ENCODE assay signal across 2 cellular contexts in the genomic region with DNA sequence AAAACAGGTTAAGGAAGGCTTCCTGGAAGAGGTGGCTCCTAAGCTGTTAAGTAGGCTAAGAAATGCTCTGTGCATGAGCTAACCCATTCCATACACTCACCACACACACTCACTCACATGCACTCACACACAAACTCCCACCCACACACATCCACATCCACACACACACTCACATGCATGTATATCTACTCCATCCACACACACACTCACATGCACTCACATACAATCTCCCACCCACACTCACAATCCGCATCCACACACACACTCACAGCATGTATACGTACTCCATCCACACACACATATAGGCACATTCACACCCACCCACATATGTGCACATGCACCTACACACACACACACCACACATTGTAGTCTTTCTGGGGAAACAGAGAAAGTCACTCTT.
TF ChIP-seq lines count a peak whose summit lies in the region.

No MANE protein-coding gene starts in this region.

TF ChIP-seq in IMR-90, 13 proteins besides CTCF, POLR2A, EP300 and RAD21:
- TF ChIP-seq, protein P1, sequence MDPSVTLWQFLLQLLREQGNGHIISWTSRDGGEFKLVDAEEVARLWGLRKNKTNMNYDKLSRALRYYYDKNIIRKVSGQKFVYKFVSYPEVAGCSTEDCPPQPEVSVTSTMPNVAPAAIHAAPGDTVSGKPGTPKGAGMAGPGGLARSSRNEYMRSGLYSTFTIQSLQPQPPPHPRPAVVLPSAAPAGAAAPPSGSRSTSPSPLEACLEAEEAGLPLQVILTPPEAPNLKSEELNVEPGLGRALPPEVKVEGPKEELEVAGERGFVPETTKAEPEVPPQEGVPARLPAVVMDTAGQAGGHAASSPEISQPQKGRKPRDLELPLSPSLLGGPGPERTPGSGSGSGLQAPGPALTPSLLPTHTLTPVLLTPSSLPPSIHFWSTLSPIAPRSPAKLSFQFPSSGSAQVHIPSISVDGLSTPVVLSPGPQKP (IDR thresholded peaks at IDR 0.05; ENCODE audit: borderline replicate concordance, low read depth, low read length) = no peak
- no peak for TF ChIP-seq MAFK (IDR thresholded peaks at IDR 0.05; ENCODE audit: low read depth, low read length)
- TF ChIP-seq SMC3 (IDR thresholded peaks at IDR 0.05; ENCODE audit: low read depth, low read length) = no peak
- TF ChIP-seq BHLHE40 (IDR thresholded peaks at IDR 0.05; ENCODE audit: low read depth, low read length) = no peak
- no peak for TF ChIP-seq RFX5 (IDR thresholded peaks at IDR 0.05; ENCODE audit: low read depth, low read length)
- TF ChIP-seq CHD1 (IDR thresholded peaks at IDR 0.05; ENCODE audit: low read depth, low read length) = no peak
- TF ChIP-seq FOS (IDR thresholded peaks at IDR 0.05; ENCODE audit: low read depth, low read length) = no peak
- no peak for TF ChIP-seq RCOR1 (IDR thresholded peaks at IDR 0.05; ENCODE audit: insufficient replicate concordance, low read length)
- TF ChIP-seq MXI1 (IDR thresholded peaks at IDR 0.05; ENCODE audit: borderline replicate concordance, low read depth, low read length) = no peak
- TF ChIP-seq, protein P2, sequence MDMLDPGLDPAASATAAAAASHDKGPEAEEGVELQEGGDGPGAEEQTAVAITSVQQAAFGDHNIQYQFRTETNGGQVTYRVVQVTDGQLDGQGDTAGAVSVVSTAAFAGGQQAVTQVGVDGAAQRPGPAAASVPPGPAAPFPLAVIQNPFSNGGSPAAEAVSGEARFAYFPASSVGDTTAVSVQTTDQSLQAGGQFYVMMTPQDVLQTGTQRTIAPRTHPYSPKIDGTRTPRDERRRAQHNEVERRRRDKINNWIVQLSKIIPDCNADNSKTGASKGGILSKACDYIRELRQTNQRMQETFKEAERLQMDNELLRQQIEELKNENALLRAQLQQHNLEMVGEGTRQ (IDR thresholded peaks at IDR 0.05; ENCODE audit: low read depth, low read length) = no peak
TF ChIP-seq in IMR-90: peak in this region for 0.

TF ChIP-seq in H1, 55 proteins besides CTCF, POLR2A, EP300 and RAD21:
- no peak for TF ChIP-seq SP2 (IDR thresholded peaks at IDR 0.05; ENCODE audit: low read length)
- TF ChIP-seq, protein P3, sequence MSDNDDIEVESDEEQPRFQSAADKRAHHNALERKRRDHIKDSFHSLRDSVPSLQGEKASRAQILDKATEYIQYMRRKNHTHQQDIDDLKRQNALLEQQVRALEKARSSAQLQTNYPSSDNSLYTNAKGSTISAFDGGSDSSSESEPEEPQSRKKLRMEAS (IDR thresholded peaks at IDR 0.05) = no peak
- TF ChIP-seq, protein P4, sequence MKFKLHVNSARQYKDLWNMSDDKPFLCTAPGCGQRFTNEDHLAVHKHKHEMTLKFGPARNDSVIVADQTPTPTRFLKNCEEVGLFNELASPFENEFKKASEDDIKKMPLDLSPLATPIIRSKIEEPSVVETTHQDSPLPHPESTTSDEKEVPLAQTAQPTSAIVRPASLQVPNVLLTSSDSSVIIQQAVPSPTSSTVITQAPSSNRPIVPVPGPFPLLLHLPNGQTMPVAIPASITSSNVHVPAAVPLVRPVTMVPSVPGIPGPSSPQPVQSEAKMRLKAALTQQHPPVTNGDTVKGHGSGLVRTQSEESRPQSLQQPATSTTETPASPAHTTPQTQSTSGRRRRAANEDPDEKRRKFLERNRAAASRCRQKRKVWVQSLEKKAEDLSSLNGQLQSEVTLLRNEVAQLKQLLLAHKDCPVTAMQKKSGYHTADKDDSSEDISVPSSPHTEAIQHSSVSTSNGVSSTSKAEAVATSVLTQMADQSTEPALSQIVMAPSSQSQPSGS (IDR thresholded peaks at IDR 0.05; ENCODE audit: low read length) = no peak
- TF ChIP-seq RXRA (IDR thresholded peaks at IDR 0.05; ENCODE audit: insufficient read depth, low read depth, low read length) = no peak
- no peak for TF ChIP-seq KDM5A (IDR thresholded peaks at IDR 0.05; ENCODE audit: low read length)
- TF ChIP-seq HDAC6 (IDR thresholded peaks at IDR 0.05; ENCODE audit: low read depth, low read length) = no peak
- no peak for TF ChIP-seq BCL11A (IDR thresholded peaks at IDR 0.05; ENCODE audit: low read depth in 2 of 2, low read length in 2 of 2)
- no peak for TF ChIP-seq PHF8 (conservative IDR thresholded peaks at IDR 0.05; ENCODE audit: low read depth, low read length)
- TF ChIP-seq TAF7 (optimal IDR thresholded peaks at IDR 0.05; ENCODE audit: borderline replicate concordance, low read depth, low read length) = no peak
- TF ChIP-seq MAFK (IDR thresholded peaks at IDR 0.05; ENCODE audit: low read depth, low read length) = no peak
- no peak for TF ChIP-seq CREB1 (IDR thresholded peaks at IDR 0.05)
- TF ChIP-seq EGR1 (IDR thresholded peaks at IDR 0.05; ENCODE audit: borderline replicate concordance, low read depth, low read length) = no peak
- no peak for TF ChIP-seq SP4 (IDR thresholded peaks at IDR 0.05; ENCODE audit: low read length)
- TF ChIP-seq, protein P5, sequence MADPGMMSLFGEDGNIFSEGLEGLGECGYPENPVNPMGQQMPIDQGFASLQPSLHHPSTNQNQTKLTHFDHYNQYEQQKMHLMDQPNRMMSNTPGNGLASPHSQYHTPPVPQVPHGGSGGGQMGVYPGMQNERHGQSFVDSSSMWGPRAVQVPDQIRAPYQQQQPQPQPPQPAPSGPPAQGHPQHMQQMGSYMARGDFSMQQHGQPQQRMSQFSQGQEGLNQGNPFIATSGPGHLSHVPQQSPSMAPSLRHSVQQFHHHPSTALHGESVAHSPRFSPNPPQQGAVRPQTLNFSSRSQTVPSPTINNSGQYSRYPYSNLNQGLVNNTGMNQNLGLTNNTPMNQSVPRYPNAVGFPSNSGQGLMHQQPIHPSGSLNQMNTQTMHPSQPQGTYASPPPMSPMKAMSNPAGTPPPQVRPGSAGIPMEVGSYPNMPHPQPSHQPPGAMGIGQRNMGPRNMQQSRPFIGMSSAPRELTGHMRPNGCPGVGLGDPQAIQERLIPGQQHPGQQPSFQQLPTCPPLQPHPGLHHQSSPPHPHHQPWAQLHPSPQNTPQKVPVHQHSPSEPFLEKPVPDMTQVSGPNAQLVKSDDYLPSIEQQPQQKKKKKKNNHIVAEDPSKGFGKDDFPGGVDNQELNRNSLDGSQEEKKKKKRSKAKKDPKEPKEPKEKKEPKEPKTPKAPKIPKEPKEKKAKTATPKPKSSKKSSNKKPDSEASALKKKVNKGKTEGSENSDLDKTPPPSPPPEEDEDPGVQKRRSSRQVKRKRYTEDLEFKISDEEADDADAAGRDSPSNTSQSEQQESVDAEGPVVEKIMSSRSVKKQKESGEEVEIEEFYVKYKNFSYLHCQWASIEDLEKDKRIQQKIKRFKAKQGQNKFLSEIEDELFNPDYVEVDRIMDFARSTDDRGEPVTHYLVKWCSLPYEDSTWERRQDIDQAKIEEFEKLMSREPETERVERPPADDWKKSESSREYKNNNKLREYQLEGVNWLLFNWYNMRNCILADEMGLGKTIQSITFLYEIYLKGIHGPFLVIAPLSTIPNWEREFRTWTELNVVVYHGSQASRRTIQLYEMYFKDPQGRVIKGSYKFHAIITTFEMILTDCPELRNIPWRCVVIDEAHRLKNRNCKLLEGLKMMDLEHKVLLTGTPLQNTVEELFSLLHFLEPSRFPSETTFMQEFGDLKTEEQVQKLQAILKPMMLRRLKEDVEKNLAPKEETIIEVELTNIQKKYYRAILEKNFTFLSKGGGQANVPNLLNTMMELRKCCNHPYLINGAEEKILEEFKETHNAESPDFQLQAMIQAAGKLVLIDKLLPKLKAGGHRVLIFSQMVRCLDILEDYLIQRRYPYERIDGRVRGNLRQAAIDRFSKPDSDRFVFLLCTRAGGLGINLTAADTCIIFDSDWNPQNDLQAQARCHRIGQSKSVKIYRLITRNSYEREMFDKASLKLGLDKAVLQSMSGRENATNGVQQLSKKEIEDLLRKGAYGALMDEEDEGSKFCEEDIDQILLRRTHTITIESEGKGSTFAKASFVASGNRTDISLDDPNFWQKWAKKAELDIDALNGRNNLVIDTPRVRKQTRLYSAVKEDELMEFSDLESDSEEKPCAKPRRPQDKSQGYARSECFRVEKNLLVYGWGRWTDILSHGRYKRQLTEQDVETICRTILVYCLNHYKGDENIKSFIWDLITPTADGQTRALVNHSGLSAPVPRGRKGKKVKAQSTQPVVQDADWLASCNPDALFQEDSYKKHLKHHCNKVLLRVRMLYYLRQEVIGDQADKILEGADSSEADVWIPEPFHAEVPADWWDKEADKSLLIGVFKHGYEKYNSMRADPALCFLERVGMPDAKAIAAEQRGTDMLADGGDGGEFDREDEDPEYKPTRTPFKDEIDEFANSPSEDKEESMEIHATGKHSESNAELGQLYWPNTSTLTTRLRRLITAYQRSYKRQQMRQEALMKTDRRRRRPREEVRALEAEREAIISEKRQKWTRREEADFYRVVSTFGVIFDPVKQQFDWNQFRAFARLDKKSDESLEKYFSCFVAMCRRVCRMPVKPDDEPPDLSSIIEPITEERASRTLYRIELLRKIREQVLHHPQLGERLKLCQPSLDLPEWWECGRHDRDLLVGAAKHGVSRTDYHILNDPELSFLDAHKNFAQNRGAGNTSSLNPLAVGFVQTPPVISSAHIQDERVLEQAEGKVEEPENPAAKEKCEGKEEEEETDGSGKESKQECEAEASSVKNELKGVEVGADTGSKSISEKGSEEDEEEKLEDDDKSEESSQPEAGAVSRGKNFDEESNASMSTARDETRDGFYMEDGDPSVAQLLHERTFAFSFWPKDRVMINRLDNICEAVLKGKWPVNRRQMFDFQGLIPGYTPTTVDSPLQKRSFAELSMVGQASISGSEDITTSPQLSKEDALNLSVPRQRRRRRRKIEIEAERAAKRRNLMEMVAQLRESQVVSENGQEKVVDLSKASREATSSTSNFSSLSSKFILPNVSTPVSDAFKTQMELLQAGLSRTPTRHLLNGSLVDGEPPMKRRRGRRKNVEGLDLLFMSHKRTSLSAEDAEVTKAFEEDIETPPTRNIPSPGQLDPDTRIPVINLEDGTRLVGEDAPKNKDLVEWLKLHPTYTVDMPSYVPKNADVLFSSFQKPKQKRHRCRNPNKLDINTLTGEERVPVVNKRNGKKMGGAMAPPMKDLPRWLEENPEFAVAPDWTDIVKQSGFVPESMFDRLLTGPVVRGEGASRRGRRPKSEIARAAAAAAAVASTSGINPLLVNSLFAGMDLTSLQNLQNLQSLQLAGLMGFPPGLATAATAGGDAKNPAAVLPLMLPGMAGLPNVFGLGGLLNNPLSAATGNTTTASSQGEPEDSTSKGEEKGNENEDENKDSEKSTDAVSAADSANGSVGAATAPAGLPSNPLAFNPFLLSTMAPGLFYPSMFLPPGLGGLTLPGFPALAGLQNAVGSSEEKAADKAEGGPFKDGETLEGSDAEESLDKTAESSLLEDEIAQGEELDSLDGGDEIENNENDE (IDR thresholded peaks at IDR 0.05; ENCODE audit: insufficient replicate concordance, low read length) = no peak
